2 cellular contexts compared by ENCODE assay signal in the genomic region with DNA sequence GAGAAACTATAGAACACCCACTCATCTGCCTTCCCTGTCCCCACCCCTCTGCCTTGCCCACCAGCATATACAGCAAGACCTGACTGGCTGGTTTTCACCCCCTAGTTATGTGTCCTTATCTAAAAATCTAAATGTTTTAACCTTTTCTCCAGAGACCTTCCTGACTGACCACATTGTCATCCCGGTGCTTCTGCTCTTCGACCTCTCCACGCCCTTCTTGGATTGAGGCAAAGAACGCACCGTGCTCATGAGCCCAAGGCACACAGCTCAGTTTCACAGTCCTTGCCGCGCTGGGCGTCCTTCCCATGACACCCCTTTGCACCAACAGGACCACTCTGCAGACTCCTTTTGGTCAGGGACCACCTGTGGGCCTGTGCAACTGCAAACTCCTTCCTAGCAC.
TF ChIP-seq lines count a peak whose summit lies in the region.

No MANE protein-coding gene starts in this region.

TF ChIP-seq in IMR-90, 13 proteins besides CTCF, POLR2A, EP300 and RAD21 (continued from another document):
- TF ChIP-seq ELK1 (IDR thresholded peaks at IDR 0.05; ENCODE audit: borderline replicate concordance, low read depth, low read length), result no peak
- TF ChIP-seq MAZ (IDR thresholded peaks at IDR 0.05; ENCODE audit: borderline replicate concordance, low read depth, low read length), result no peak
- no peak for TF ChIP-seq NFE2L2 (IDR thresholded peaks at IDR 0.05; ENCODE audit: low read depth, low read length)
- TF ChIP-seq CEBPB (IDR thresholded peaks at IDR 0.05; ENCODE audit: low read depth, low read length), result no peak
- no peak for TF ChIP-seq RCOR1 (IDR thresholded peaks at IDR 0.05; ENCODE audit: insufficient replicate concordance, low read length)

TF ChIP-seq in WTC11, 78 proteins besides CTCF, POLR2A, EP300 and RAD21 (continued from another document):
- TF ChIP-seq, protein P1, sequence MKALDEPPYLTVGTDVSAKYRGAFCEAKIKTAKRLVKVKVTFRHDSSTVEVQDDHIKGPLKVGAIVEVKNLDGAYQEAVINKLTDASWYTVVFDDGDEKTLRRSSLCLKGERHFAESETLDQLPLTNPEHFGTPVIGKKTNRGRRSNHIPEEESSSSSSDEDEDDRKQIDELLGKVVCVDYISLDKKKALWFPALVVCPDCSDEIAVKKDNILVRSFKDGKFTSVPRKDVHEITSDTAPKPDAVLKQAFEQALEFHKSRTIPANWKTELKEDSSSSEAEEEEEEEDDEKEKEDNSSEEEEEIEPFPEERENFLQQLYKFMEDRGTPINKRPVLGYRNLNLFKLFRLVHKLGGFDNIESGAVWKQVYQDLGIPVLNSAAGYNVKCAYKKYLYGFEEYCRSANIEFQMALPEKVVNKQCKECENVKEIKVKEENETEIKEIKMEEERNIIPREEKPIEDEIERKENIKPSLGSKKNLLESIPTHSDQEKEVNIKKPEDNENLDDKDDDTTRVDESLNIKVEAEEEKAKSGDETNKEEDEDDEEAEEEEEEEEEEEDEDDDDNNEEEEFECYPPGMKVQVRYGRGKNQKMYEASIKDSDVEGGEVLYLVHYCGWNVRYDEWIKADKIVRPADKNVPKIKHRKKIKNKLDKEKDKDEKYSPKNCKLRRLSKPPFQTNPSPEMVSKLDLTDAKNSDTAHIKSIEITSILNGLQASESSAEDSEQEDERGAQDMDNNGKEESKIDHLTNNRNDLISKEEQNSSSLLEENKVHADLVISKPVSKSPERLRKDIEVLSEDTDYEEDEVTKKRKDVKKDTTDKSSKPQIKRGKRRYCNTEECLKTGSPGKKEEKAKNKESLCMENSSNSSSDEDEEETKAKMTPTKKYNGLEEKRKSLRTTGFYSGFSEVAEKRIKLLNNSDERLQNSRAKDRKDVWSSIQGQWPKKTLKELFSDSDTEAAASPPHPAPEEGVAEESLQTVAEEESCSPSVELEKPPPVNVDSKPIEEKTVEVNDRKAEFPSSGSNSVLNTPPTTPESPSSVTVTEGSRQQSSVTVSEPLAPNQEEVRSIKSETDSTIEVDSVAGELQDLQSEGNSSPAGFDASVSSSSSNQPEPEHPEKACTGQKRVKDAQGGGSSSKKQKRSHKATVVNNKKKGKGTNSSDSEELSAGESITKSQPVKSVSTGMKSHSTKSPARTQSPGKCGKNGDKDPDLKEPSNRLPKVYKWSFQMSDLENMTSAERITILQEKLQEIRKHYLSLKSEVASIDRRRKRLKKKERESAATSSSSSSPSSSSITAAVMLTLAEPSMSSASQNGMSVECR (CRISPR knock-in tag; IDR thresholded peaks at IDR 0.05; ENCODE audit: borderline replicate concordance), result no peak
- TF ChIP-seq, protein P2, sequence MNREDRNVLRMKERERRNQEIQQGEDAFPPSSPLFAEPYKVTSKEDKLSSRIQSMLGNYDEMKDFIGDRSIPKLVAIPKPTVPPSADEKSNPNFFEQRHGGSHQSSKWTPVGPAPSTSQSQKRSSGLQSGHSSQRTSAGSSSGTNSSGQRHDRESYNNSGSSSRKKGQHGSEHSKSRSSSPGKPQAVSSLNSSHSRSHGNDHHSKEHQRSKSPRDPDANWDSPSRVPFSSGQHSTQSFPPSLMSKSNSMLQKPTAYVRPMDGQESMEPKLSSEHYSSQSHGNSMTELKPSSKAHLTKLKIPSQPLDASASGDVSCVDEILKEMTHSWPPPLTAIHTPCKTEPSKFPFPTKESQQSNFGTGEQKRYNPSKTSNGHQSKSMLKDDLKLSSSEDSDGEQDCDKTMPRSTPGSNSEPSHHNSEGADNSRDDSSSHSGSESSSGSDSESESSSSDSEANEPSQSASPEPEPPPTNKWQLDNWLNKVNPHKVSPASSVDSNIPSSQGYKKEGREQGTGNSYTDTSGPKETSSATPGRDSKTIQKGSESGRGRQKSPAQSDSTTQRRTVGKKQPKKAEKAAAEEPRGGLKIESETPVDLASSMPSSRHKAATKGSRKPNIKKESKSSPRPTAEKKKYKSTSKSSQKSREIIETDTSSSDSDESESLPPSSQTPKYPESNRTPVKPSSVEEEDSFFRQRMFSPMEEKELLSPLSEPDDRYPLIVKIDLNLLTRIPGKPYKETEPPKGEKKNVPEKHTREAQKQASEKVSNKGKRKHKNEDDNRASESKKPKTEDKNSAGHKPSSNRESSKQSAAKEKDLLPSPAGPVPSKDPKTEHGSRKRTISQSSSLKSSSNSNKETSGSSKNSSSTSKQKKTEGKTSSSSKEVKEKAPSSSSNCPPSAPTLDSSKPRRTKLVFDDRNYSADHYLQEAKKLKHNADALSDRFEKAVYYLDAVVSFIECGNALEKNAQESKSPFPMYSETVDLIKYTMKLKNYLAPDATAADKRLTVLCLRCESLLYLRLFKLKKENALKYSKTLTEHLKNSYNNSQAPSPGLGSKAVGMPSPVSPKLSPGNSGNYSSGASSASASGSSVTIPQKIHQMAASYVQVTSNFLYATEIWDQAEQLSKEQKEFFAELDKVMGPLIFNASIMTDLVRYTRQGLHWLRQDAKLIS (CRISPR knock-in tag; IDR thresholded peaks at IDR 0.05; ENCODE audit: borderline replicate concordance), result no peak
- TF ChIP-seq HMGA2 (CRISPR knock-in tag; IDR thresholded peaks at IDR 0.05) (no peak), ZNF671 (CRISPR knock-in tag; IDR thresholded peaks at IDR 0.05) (no peak), NFE2L1 (CRISPR knock-in tag; IDR thresholded peaks at IDR 0.05) (no peak), JUN (CRISPR knock-in tag; IDR thresholded peaks at IDR 0.05) (no peak)
- TF ChIP-seq, protein P3, sequence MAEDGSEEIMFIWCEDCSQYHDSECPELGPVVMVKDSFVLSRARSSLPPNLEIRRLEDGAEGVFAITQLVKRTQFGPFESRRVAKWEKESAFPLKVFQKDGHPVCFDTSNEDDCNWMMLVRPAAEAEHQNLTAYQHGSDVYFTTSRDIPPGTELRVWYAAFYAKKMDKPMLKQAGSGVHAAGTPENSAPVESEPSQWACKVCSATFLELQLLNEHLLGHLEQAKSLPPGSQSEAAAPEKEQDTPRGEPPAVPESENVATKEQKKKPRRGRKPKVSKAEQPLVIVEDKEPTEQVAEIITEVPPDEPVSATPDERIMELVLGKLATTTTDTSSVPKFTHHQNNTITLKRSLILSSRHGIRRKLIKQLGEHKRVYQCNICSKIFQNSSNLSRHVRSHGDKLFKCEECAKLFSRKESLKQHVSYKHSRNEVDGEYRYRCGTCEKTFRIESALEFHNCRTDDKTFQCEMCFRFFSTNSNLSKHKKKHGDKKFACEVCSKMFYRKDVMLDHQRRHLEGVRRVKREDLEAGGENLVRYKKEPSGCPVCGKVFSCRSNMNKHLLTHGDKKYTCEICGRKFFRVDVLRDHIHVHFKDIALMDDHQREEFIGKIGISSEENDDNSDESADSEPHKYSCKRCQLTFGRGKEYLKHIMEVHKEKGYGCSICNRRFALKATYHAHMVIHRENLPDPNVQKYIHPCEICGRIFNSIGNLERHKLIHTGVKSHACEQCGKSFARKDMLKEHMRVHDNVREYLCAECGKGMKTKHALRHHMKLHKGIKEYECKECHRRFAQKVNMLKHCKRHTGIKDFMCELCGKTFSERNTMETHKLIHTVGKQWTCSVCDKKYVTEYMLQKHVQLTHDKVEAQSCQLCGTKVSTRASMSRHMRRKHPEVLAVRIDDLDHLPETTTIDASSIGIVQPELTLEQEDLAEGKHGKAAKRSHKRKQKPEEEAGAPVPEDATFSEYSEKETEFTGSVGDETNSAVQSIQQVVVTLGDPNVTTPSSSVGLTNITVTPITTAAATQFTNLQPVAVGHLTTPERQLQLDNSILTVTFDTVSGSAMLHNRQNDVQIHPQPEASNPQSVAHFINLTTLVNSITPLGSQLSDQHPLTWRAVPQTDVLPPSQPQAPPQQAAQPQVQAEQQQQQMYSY (CRISPR knock-in tag; IDR thresholded peaks at IDR 0.05), result no peak
